35 cellular contexts compared by ENCODE assay signal in genomic region chr1:9020325-9020724, GRCh38. TPM values are rescaled to one million over a fixed set of nuclear protein-coding genes. Genes with fewer than 3 reads are reported as not detected.
"Had no signal": no experiment of that assay in that cellular context is flagged by ENCODE, and none has a peak within 500 bp of the region (broad histone marks: within the 10 kb centered on the region; RNA-seq: fewer than 3 reads in every experiment).

No MANE protein-coding gene starts in this region.

- H3K4me3 Mint-ChIP-seq: activated CD4-positive, alpha-beta memory T cell treated with anti-CD3 and anti-CD28 coated beads, Interleukin-2, amount 10 ng/mL, durations not matched to agents 7 days and 5 days; activated naive CD4-positive, alpha-beta T cell treated with anti-CD3 and anti-CD28 coated beads for 36 hours; activated naive CD8-positive, alpha-beta T cell treated with anti-CD3 and anti-CD28 coated beads for 36 hours; activated T-helper 17 cell treated with anti-CD3 and anti-CD28 coated beads, Interleukin-2, amount 50 U/mL, for 72 hours; T-cell had no signal

- H3K27ac Mint-ChIP-seq: activated CD4-positive, alpha-beta memory T cell treated with anti-CD3 and anti-CD28 coated beads, Interleukin-2, amount 10 ng/mL, durations not matched to agents 7 days and 5 days; activated naive CD4-positive, alpha-beta T cell treated with anti-CD3 and anti-CD28 coated beads for 36 hours; activated naive CD8-positive, alpha-beta T cell treated with anti-CD3 and anti-CD28 coated beads for 36 hours; activated T-helper 17 cell treated with anti-CD3 and anti-CD28 coated beads, Interleukin-2, amount 50 U/mL, for 72 hours; T-cell had no signal

- H3K4me3 ChIP-seq: SK-N-MC had no signal

- H3K27ac ChIP-seq: SK-N-MC, VCaP had no signal

- H3K27me3 Mint-ChIP-seq: activated T-helper 17 cell treated with anti-CD3 and anti-CD28 coated beads, Interleukin-2, amount 50 U/mL, for 72 hours had no signal

- FAIRE-seq: bronchial epithelial cell, TTC549 had no signal

- DNase-seq: activated CD4-positive, alpha-beta memory T cell treated with anti-CD3 and anti-CD28 coated beads, Interleukin-2, amount 10 ng/mL, durations not matched to agents 7 days and 5 days; activated CD4-positive, alpha-beta T cell treated with anti-CD3 and anti-CD28 coated beads, Interleukin-2, amount 50 U/mL, for 1 hour; activated CD4-positive, CD25-positive, alpha-beta regulatory T cell; activated gamma-delta T cell; activated naive CD4-positive, alpha-beta T cell treated with anti-CD3 and anti-CD28 coated beads for 36 hours; activated naive CD8-positive, alpha-beta T cell treated with anti-CD3 and anti-CD28 coated beads for 36 hours; activated T-cell treated with anti-CD3 and anti-CD28 coated beads for 4 hours; activated T-cell treated with anti-CD3 and anti-CD28 coated beads, Interleukin-2, amount 50 U/mL, for 48 hours; anterior cingulate cortex; central memory CD4-positive, alpha-beta T cell; KG1; MV-4-11; NCI-H1092 treated with DMSO at 0.1 percent for 48 hours; NCI-H1417 treated with DMSO at 0.1 percent for 48 hours; NCI-H1694; NCI-H2029; NCI-H2107; NCI-H2171 treated with DMSO at 0.1 percent for 48 hours; NCI-H226; NCI-H524 treated with DMSO at 0.1 percent for 48 hours; NCI-H748 treated with DMSO at 0.1 percent for 48 hours; T-cell; T-helper 2 cell; T1000 had no signal

- H3K4me1 Mint-ChIP-seq: activated CD4-positive, alpha-beta memory T cell treated with anti-CD3 and anti-CD28 coated beads, Interleukin-2, amount 10 ng/mL, durations not matched to agents 7 days and 5 days; activated naive CD8-positive, alpha-beta T cell treated with anti-CD3 and anti-CD28 coated beads for 36 hours had no signal

- ATAC-seq: activated T-helper 17 cell treated with anti-CD3 and anti-CD28 coated beads, Interleukin-2, amount 50 U/mL, for 72 hours; Right ventricle myocardium inferior; T-cell had no signal

- H3K9me3 Mint-ChIP-seq: activated CD4-positive, alpha-beta memory T cell treated with anti-CD3 and anti-CD28 coated beads, Interleukin-2, amount 10 ng/mL, durations not matched to agents 7 days and 5 days; activated naive CD4-positive, alpha-beta T cell treated with anti-CD3 and anti-CD28 coated beads for 36 hours; activated naive CD8-positive, alpha-beta T cell treated with anti-CD3 and anti-CD28 coated beads for 36 hours; activated T-helper 17 cell treated with anti-CD3 and anti-CD28 coated beads, Interleukin-2, amount 50 U/mL, for 72 hours; T-cell had no signal

RNA-seq across cellular contexts. Expression of gene SLC2A7, which starts 5.9 kb away (rescaled TPM):
- total RNA-seq: activated CD4-positive, alpha-beta memory T cell treated with anti-CD3 and anti-CD28 coated beads, Interleukin-2, amount 10 ng/mL, durations not matched to agents 7 days and 5 days; activated CD8-positive, alpha-beta memory T cell treated with anti-CD3 and anti-CD28 coated beads for 36 hours; activated naive CD4-positive, alpha-beta T cell treated with anti-CD3 and anti-CD28 coated beads for 36 hours; activated T-helper 17 cell treated with anti-CD3 and anti-CD28 coated beads, Interleukin-2, amount 50 U/mL, for 72 hours; bronchial epithelial cell; LHCN-M2; MCF 10A; OCI-LY7; Right ventricle myocardium inferior; RPMI7951; T-cell had no signal

RNA-seq across cellular contexts. Expression of gene SLC2A5, which starts 49.1 kb away (rescaled TPM):
- total RNA-seq: activated CD8-positive, alpha-beta memory T cell treated with anti-CD3 and anti-CD28 coated beads for 36 hours; activated naive CD4-positive, alpha-beta T cell treated with anti-CD3 and anti-CD28 coated beads for 36 hours had no signal
